In genomic region chr13:47184311-47184710, GRCh38 we compare ENCODE assay signal across 17 cellular contexts.
DNase-seq lines count a peak whose midpoint lies in the region; ATAC-seq and TF ChIP-seq lines count a peak whose summit lies in the region.
"Had no signal": no experiment of that assay in that cellular context is flagged by ENCODE, and none has a peak within 500 bp of the region (broad histone marks: within the 10 kb centered on the region; RNA-seq: fewer than 3 reads in every experiment).

No MANE protein-coding gene starts in this region.

- no peak for TF ChIP-seq CTCF in BJ (IDR thresholded peaks at IDR 0.05; ENCODE audit: insufficient read depth, low read depth, low read length)

- H3K4me3 ChIP-seq in BJ (ENCODE audit: low read depth, low read length), result no peak overlapping the region

- H3K27me3 ChIP-seq in BJ (ENCODE audit: control insufficient read depth, insufficient read depth, low read length), result no peaks in the 10 kb centered on the region

- ATAC-seq in GM21717 (IDR thresholded peaks at IDR 0.05; ENCODE audit: unreplicated experiment), result no peak

- CTCF ChIA-PET in BJ (lab: Yijun Ruan, JAX), result interaction anchor here (1.1 kb wide), 1 partner anchor 27 kb away, joined by 3 read pairs; no protein-coding TSS in a partner anchor

- no peaks in the 10 kb centered on the region for H3K36me3 ChIP-seq in BJ (ENCODE audit: control insufficient read depth, insufficient read depth, low read length)

- DNase-seq in BJ (ENCODE audit: low read depth) (peak; percentile 16), LHCN-M2 (ENCODE audit: low read depth) (peak; percentile 34), fibroblast of gingiva (ENCODE audit: low read depth) (peak; percentile 44), superior temporal gyrus (ENCODE audit: extremely low spot score) (peak; percentile 47), GF-D8 (lab: John Stamatoyannopoulos, UW) (no peak), NCI-H1436 treated with DMSO at 0.1 percent for 48 hours (lab: John Stamatoyannopoulos, UW) (no peak)
- DNase-seq: COR-L47, DMS 273 treated with DMSO at 0.1 percent for 48 hours, DND-41, KBM-7, MV-4-11, NCI-H187, NCI-H2227 treated with DMSO at 0.1 percent for 48 hours, NCI-H510A treated with DMSO at 0.1 percent for 48 hours, NCI-H774, SIG-M5 had no signal

- POLR2A ChIA-PET in BJ (lab: Charles Lee), result no interaction called here

Comparison
In these comparisons a context has a peak if more than half of its experiments do, and no peak if none do; other contexts are left out.
1. DNase-seq: peak in BJ (single experiment), LHCN-M2 (single experiment), fibroblast of gingiva (single experiment) and superior temporal gyrus (single experiment); none in GF-D8 (single experiment) and NCI-H1436 treated with DMSO at 0.1 percent for 48 hours (single experiment).